In genomic region chr1:28926629-28927441, GRCh38 we compare ENCODE assay signal across 1 cellular context.
TF ChIP-seq lines count a peak whose summit lies in the region.

No MANE protein-coding gene starts in this region.

TF ChIP-seq in K562, 482 proteins besides CTCF, POLR2A, EP300 and RAD21 (continued from another document and continues in another):
- no peak for TF ChIP-seq C11orf30 (IDR thresholded peaks at IDR 0.05; ENCODE audit: low read depth)
- TF ChIP-seq WHSC1 (IDR thresholded peaks at IDR 0.05; ENCODE audit: low read length) = no peak
- TF ChIP-seq ZNF707 (CRISPR knock-in tag; conservative IDR thresholded peaks at IDR 0.05) = no peak
- TF ChIP-seq FOXK2 (conservative IDR thresholded peaks at IDR 0.05 in 1 of 2, IDR thresholded peaks at IDR 0.05 in 1 of 2; ENCODE audit: low read depth in 2 of 2) = peak; percentile 98 to 99
- no peak for TF ChIP-seq TAF15 (IDR thresholded peaks at IDR 0.05; ENCODE audit: low read depth, low read length)
- no peak for TF ChIP-seq ZC3H8 (IDR thresholded peaks at IDR 0.05)
- TF ChIP-seq, protein P1, sequence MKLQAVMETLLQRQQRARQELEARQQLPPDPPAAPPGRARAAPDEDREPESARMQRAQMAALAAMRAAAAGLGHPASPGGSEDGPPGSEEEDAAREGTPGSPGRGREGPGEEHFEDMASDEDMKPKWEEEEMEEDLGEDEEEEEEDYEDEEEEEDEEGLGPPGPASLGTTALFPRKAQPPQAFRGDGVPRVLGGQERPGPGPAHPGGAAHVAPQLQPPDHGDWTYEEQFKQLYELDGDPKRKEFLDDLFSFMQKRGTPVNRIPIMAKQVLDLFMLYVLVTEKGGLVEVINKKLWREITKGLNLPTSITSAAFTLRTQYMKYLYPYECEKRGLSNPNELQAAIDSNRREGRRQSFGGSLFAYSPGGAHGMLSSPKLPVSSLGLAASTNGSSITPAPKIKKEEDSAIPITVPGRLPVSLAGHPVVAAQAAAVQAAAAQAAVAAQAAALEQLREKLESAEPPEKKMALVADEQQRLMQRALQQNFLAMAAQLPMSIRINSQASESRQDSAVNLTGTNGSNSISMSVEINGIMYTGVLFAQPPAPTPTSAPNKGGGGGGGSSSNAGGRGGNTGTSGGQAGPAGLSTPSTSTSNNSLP (IDR thresholded peaks at IDR 0.05; ENCODE audit: borderline replicate concordance, low read depth, low read length) = peak; percentile 98
- TF ChIP-seq POLR2B (IDR thresholded peaks at IDR 0.05; ENCODE audit: low read depth, partially characterized antibody) = no peak
- TF ChIP-seq PYGO2 (tag; IDR thresholded peaks at IDR 0.05) = peak; percentile 64
- TF ChIP-seq, protein P2, sequence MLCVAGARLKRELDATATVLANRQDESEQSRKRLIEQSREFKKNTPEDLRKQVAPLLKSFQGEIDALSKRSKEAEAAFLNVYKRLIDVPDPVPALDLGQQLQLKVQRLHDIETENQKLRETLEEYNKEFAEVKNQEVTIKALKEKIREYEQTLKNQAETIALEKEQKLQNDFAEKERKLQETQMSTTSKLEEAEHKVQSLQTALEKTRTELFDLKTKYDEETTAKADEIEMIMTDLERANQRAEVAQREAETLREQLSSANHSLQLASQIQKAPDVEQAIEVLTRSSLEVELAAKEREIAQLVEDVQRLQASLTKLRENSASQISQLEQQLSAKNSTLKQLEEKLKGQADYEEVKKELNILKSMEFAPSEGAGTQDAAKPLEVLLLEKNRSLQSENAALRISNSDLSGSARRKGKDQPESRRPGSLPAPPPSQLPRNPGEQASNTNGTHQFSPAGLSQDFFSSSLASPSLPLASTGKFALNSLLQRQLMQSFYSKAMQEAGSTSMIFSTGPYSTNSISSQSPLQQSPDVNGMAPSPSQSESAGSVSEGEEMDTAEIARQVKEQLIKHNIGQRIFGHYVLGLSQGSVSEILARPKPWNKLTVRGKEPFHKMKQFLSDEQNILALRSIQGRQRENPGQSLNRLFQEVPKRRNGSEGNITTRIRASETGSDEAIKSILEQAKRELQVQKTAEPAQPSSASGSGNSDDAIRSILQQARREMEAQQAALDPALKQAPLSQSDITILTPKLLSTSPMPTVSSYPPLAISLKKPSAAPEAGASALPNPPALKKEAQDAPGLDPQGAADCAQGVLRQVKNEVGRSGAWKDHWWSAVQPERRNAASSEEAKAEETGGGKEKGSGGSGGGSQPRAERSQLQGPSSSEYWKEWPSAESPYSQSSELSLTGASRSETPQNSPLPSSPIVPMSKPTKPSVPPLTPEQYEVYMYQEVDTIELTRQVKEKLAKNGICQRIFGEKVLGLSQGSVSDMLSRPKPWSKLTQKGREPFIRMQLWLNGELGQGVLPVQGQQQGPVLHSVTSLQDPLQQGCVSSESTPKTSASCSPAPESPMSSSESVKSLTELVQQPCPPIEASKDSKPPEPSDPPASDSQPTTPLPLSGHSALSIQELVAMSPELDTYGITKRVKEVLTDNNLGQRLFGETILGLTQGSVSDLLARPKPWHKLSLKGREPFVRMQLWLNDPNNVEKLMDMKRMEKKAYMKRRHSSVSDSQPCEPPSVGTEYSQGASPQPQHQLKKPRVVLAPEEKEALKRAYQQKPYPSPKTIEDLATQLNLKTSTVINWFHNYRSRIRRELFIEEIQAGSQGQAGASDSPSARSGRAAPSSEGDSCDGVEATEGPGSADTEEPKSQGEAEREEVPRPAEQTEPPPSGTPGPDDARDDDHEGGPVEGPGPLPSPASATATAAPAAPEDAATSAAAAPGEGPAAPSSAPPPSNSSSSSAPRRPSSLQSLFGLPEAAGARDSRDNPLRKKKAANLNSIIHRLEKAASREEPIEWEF (CRISPR knock-in tag; IDR thresholded peaks at IDR 0.05) = peak; percentile 76; the same call in 1 of the 2 replicates
- no peak for TF ChIP-seq HNRNPH1 (optimal IDR thresholded peaks at IDR 0.05; ENCODE audit: low read depth, low read length)
- no peak for TF ChIP-seq ZNF764 (CRISPR knock-in tag; IDR thresholded peaks at IDR 0.05; ENCODE audit: low read depth)
- no peak for TF ChIP-seq CBX2 (IDR thresholded peaks at IDR 0.05; ENCODE audit: insufficient read depth, low read length, poor library complexity, severe bottlenecking)
- no peak; the same call in 1 of the 2 replicates for TF ChIP-seq ARID4B (CRISPR knock-in tag; IDR thresholded peaks at IDR 0.05)
- no peak for TF ChIP-seq TAF7 (tag; IDR thresholded peaks at IDR 0.05)
- TF ChIP-seq CHD2 (IDR thresholded peaks at IDR 0.05; ENCODE audit: low read depth, low read length) = no peak
- TF ChIP-seq, protein P3, sequence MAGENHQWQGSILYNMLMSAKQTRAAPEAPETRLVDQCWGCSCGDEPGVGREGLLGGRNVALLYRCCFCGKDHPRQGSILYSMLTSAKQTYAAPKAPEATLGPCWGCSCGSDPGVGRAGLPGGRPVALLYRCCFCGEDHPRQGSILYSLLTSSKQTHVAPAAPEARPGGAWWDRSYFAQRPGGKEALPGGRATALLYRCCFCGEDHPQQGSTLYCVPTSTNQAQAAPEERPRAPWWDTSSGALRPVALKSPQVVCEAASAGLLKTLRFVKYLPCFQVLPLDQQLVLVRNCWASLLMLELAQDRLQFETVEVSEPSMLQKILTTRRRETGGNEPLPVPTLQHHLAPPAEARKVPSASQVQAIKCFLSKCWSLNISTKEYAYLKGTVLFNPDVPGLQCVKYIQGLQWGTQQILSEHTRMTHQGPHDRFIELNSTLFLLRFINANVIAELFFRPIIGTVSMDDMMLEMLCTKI (IDR thresholded peaks at IDR 0.05; ENCODE audit: partially characterized antibody) = no peak
- no peak for TF ChIP-seq HBP1 (CRISPR knock-in tag; IDR thresholded peaks at IDR 0.05)
- no peak for TF ChIP-seq CLOCK (CRISPR knock-in tag; IDR thresholded peaks at IDR 0.05; ENCODE audit: borderline replicate concordance)
- TF ChIP-seq BACH1 (tag; IDR thresholded peaks at IDR 0.05) = peak; percentile 59
- peak; percentile 79; the same call in 1 of the 2 replicates for TF ChIP-seq ZNF644 (tag; IDR thresholded peaks at IDR 0.05; ENCODE audit: low read depth)
- no peak for TF ChIP-seq ZNF77 (CRISPR knock-in tag; IDR thresholded peaks at IDR 0.05)
- TF ChIP-seq ARID2 (IDR thresholded peaks at IDR 0.05) = no peak
- no peak for TF ChIP-seq KAT2B (IDR thresholded peaks at IDR 0.05; ENCODE audit: low read depth, low read length)
- TF ChIP-seq FOXA1 (IDR thresholded peaks at IDR 0.05; ENCODE audit: borderline replicate concordance) = peak; percentile 97
- no peak for TF ChIP-seq IFI16 (CRISPR knock-in tag; IDR thresholded peaks at IDR 0.05)
- TF ChIP-seq NBN (IDR thresholded peaks at IDR 0.05; ENCODE audit: low read depth) = peak; percentile 90; the same call in 1 of the 2 replicates
- TF ChIP-seq, protein P4, sequence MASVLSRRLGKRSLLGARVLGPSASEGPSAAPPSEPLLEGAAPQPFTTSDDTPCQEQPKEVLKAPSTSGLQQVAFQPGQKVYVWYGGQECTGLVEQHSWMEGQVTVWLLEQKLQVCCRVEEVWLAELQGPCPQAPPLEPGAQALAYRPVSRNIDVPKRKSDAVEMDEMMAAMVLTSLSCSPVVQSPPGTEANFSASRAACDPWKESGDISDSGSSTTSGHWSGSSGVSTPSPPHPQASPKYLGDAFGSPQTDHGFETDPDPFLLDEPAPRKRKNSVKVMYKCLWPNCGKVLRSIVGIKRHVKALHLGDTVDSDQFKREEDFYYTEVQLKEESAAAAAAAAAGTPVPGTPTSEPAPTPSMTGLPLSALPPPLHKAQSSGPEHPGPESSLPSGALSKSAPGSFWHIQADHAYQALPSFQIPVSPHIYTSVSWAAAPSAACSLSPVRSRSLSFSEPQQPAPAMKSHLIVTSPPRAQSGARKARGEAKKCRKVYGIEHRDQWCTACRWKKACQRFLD (CRISPR knock-in tag; IDR thresholded peaks at IDR 0.05) = no peak; the same call in 1 of the 2 replicates
- TF ChIP-seq, protein P5, sequence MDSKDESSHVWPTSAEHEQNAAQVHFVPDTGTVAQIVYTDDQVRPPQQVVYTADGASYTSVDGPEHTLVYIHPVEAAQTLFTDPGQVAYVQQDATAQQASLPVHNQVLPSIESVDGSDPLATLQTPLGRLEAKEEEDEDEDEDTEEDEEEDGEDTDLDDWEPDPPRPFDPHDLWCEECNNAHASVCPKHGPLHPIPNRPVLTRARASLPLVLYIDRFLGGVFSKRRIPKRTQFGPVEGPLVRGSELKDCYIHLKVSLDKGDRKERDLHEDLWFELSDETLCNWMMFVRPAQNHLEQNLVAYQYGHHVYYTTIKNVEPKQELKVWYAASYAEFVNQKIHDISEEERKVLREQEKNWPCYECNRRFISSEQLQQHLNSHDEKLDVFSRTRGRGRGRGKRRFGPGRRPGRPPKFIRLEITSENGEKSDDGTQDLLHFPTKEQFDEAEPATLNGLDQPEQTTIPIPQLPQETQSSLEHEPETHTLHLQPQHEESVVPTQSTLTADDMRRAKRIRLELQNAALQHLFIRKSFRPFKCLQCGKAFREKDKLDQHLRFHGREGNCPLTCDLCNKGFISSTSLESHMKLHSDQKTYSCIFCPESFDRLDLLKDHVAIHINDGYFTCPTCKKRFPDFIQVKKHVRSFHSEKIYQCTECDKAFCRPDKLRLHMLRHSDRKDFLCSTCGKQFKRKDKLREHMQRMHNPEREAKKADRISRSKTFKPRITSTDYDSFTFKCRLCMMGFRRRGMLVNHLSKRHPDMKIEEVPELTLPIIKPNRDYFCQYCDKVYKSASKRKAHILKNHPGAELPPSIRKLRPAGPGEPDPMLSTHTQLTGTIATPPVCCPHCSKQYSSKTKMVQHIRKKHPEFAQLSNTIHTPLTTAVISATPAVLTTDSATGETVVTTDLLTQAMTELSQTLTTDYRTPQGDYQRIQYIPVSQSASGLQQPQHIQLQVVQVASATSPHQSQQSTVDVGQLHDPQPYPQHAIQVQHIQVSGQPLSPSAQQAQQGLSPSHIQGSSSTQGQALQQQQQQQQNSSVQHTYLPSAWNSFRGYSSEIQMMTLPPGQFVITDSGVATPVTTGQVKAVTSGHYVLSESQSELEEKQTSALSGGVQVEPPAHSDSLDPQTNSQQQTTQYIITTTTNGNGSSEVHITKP (IDR thresholded peaks at IDR 0.05; ENCODE audit: partially characterized antibody) = peak; percentile 7
- TF ChIP-seq ZEB2 (IDR thresholded peaks at IDR 0.05) = peak; percentile 92
- TF ChIP-seq NFRKB (IDR thresholded peaks at IDR 0.05; ENCODE audit: low read depth) = peak; percentile 67
- no peak for TF ChIP-seq CEBPG (CRISPR knock-in tag; IDR thresholded peaks at IDR 0.05)
- no peak; a peak in 1 of 4 replicates for TF ChIP-seq CEBPG (tag; conservative IDR thresholded peaks at IDR 0.05 in 1 of 2, IDR thresholded peaks at IDR 0.05 in 1 of 2)
- TF ChIP-seq PHTF2 (CRISPR knock-in tag; IDR thresholded peaks at IDR 0.05) = no peak
- TF ChIP-seq KHSRP (IDR thresholded peaks at IDR 0.05) = peak; percentile 39
- TF ChIP-seq NCOA1 (IDR thresholded peaks at IDR 0.05; ENCODE audit: low read depth) = peak; percentile 87
